22 cellular contexts compared by ENCODE assay signal in genomic region chr4:180350866-180351350, GRCh38.
"Had no signal": no experiment of that assay in that cellular context is flagged by ENCODE, and none has a peak within 500 bp of the region (broad histone marks: within the 10 kb centered on the region; RNA-seq: fewer than 3 reads in every experiment).

No MANE protein-coding gene starts in this region.

- H3K27ac ChIP-seq: brain microvascular endothelial cell, SJCRH30, SK-N-MC had no signal

- H3K27me3 ChIP-seq: brain microvascular endothelial cell, SJCRH30 had no signal

- H3K4me3 ChIP-seq: SJCRH30, SK-N-MC had no signal

- H3K4me1 ChIP-seq: SJCRH30 had no signal

- DNase-seq: activated CD4-positive, alpha-beta T cell treated with anti-CD3 and anti-CD28 coated beads, Interleukin-2, amount 10 ng/mL, durations not matched to agents 7 days and 5 days; activated CD4-positive, alpha-beta T cell treated with anti-CD3 and anti-CD28 coated beads, Interleukin-2, amount 50 U/mL, for 48 hours; activated CD8-positive, alpha-beta T cell treated with anti-CD3 and anti-CD28 coated beads, Interleukin-2, amount 10 ng/mL, durations not matched to agents 7 days and 5 days; activated gamma-delta T cell; activated naive CD4-positive, alpha-beta T cell treated with Interleukin-2 at 50 U/mL for 16 hours; activated naive CD8-positive, alpha-beta T cell treated with anti-CD3 and anti-CD28 coated beads, Interleukin-2, amount 10 ng/mL, durations not matched to agents 7 days and 5 days; activated T-cell treated with anti-CD3 and anti-CD28 coated beads, Interleukin-2, amount 50 U/mL, for 24 hours; anterior cingulate cortex; brain microvascular endothelial cell; central memory CD4-positive, alpha-beta T cell; Kasumi-1; MM.1S; NCI-H1092; NCI-H1436 treated with DMSO at 0.1 percent for 48 hours; NCI-H1694 treated with DMSO at 0.1 percent for 48 hours; NCI-H2029; NCI-H345; NCI-H524 treated with DMSO at 0.1 percent for 48 hours; NK-92 treated with Interleukin-12 subunit alpha and Interleukin-12 subunit beta, amount 100 ng/mL, for 24 hours; SHP77; SJCRH30 had no signal

- H3K9me3 ChIP-seq: SJCRH30 had no signal

- H3K36me3 ChIP-seq: brain microvascular endothelial cell, SJCRH30 had no signal
